19 cellular contexts compared by ENCODE assay signal in genomic region chr12:61546296-61546695, GRCh38.
A peak's percentile ranks its signal among the peaks of the same experiment; 100 is the strongest.
DNase-seq lines count a peak whose midpoint lies in the region; ATAC-seq and TF ChIP-seq lines count a peak whose summit lies in the region.
"Had no signal": no experiment of that assay in that cellular context is flagged by ENCODE, and none has a peak within 500 bp of the region (broad histone marks: within the 10 kb centered on the region; RNA-seq: fewer than 3 reads in every experiment).

No MANE protein-coding gene starts in this region.

- DNase-seq in DMS53 (lab: John Stamatoyannopoulos, UW) (peak; percentile 88), RWPE1 (ENCODE audit: low spot score) (peak; percentile 28), iPS-NIHi11 (ENCODE audit: low spot score) (peak; percentile 11), NCI-H1436 treated with DMSO at 0.1 percent for 48 hours (lab: John Stamatoyannopoulos, UW) (no peak)
- DNase-seq: activated CD4-positive, alpha-beta T cell treated with anti-CD3 and anti-CD28 coated beads, Interleukin-2, amount 50 U/mL, for 1 hour; activated naive CD4-positive, alpha-beta T cell; HCEC 1CT; hippocampal formation; midbrain; NCI-H1694 treated with DMSO at 0.1 percent for 48 hours; RPMI8226; small intestine; stimulated activated CD4-positive, alpha-beta T cell treated with anti-CD3 and anti-CD28 coated beads, Interleukin-4, amount 100 ng/mL, for 4 hours had no signal

- CTCF ChIA-PET in RWPE1 (lab: Yijun Ruan, JAX) = interaction anchor here (0.6 kb wide), 1 partner anchor 341 kb away, joined by 3 read pairs; no protein-coding TSS in a partner anchor

- H3K27ac ChIP-seq in RWPE1 = no peak overlapping the region
- H3K27ac ChIP-seq: ascending aorta, vagina had no signal

- POLR2A ChIA-PET in RWPE1 (lab: Yijun Ruan, JAX; ENCODE audit: low non-redundant PET) = no interaction called here

- TF ChIP-seq CTCF in LNCAP (IDR thresholded peaks at IDR 0.05) (peak; percentile 58; the same call in 1 of the 2 replicates), RWPE1 (conservative IDR thresholded peaks at IDR 0.05; ENCODE audit: low read depth) (no peak)

- ATAC-seq in HG03521 (IDR thresholded peaks at IDR 0.05; ENCODE audit: unreplicated experiment) (no peak), HG03442 (IDR thresholded peaks at IDR 0.05; ENCODE audit: unreplicated experiment) (no peak), HG03159 (IDR thresholded peaks at IDR 0.05; ENCODE audit: unreplicated experiment) (no peak)
